In genomic region chr13:33213024-33213795, GRCh38 we compare ENCODE assay signal across 1 cellular context.
TF ChIP-seq lines count a peak whose summit lies in the region.

No MANE protein-coding gene starts in this region.

TF ChIP-seq in SK-N-SH, 30 proteins besides CTCF, POLR2A, EP300 and RAD21 (continued from another document):
- TF ChIP-seq REST (IDR thresholded peaks at IDR 0.05; ENCODE audit: low read depth, low read length) (no peak), NRF1 (IDR thresholded peaks at IDR 0.05; ENCODE audit: low read depth, low read length) (no peak), USF2 (IDR thresholded peaks at IDR 0.05; ENCODE audit: borderline replicate concordance, low read depth, low read length) (no peak), RXRA (IDR thresholded peaks at IDR 0.05; ENCODE audit: borderline replicate concordance, low read depth) (no peak), NFIC (IDR thresholded peaks at IDR 0.05; ENCODE audit: borderline replicate concordance) (no peak), FOXJ3 (CRISPR knock-in tag; IDR thresholded peaks at IDR 0.05) (no peak)
